ENCODE assay signal across 17 cellular contexts in genomic region chr22:42970029-42970428, GRCh38. TPM values are rescaled to one million over a fixed set of nuclear protein-coding genes. Genes with fewer than 3 reads are reported as not detected.
DNase-seq lines count a peak whose midpoint lies in the region; ATAC-seq and TF ChIP-seq lines count a peak whose summit lies in the region.
"Had no signal": no experiment of that assay in that cellular context is flagged by ENCODE, and none has a peak within 500 bp of the region (broad histone marks: within the 10 kb centered on the region; RNA-seq: fewer than 3 reads in every experiment).

No MANE protein-coding gene starts in this region.

- H3K9me3 ChIP-seq in T-helper 17 cell (ENCODE audit: control insufficient read depth, low read length, poor library complexity, severe bottlenecking) (no peaks in the 10 kb centered on the region), heart right ventricle (no peaks in the 10 kb centered on the region)
- H3K9me3 ChIP-seq: thoracic aorta had no signal

- intact Hi-C loops in heart right ventricle (cut with DNase I) (no loop called here), sciatic nerve (cut with DNase I) (no loop called here)

- DNase-seq in NCI-H2196 (lab: John Stamatoyannopoulos, UW; ENCODE audit: unreplicated experiment) (peak; percentile 37), NCI-H2196 treated with DMSO at 0.1 percent for 48 hours (lab: John Stamatoyannopoulos, UW; ENCODE audit: unreplicated experiment) (no peak), T-helper 17 cell (no peak), kidney tubule cell (ENCODE audit: low spot score) (peak; percentile 68), heart right ventricle (no peak), sciatic nerve (ENCODE audit: low spot score) (no peak)
- DNase-seq in stimulated activated naive CD8-positive, alpha-beta T cell treated with anti-CD3 and anti-CD28 coated beads, Interleukin-15, amount 100 ng/mL, for 72 hours: no peak
- DNase-seq: 8988T, activated T-cell treated with anti-CD3 and anti-CD28 coated beads for 4 hours, amniotic stem cell, COR-L47, islet precursor cell, naive B cell, NCI-H1436 had no signal

- WGBS in heart right ventricle, 2 donors: 84 to 88% methylated on average over 5 of the region's 5 CpGs

- H3K27ac Mint-ChIP-seq in T-helper 17 cell: peak overlapping the region; percentile 27
- H3K27ac Mint-ChIP-seq in stimulated activated naive CD8-positive, alpha-beta T cell treated with anti-CD3 and anti-CD28 coated beads, Interleukin-15, amount 100 ng/mL, for 72 hours: peak overlapping the region in 1 of 2 donors; percentile 5

- no peaks in the 10 kb centered on the region for H3K27me3 ChIP-seq in heart right ventricle
- H3K27me3 ChIP-seq: SJSA1 had no signal

- no peaks in the 10 kb centered on the region for H3K27me3 Mint-ChIP-seq in T-helper 17 cell
- H3K27me3 Mint-ChIP-seq in stimulated activated naive CD8-positive, alpha-beta T cell treated with anti-CD3 and anti-CD28 coated beads, Interleukin-15, amount 100 ng/mL, for 72 hours: no peaks in the 10 kb centered on the region
- H3K27me3 Mint-ChIP-seq: naive B cell had no signal

- no peak for TF ChIP-seq CTCF in heart right ventricle (IDR thresholded peaks at IDR 0.05)

- no peak for ATAC-seq in T-helper 17 cell
- ATAC-seq in stimulated activated naive CD8-positive, alpha-beta T cell treated with anti-CD3 and anti-CD28 coated beads, Interleukin-15, amount 100 ng/mL, for 72 hours: peak; percentile 43
- ATAC-seq in HG02884 (IDR thresholded peaks at IDR 0.05; ENCODE audit: unreplicated experiment): no peak
- ATAC-seq in heart right ventricle: no peak
- ATAC-seq in sciatic nerve: no peak

- H3K4me3 Mint-ChIP-seq in T-helper 17 cell: no peak overlapping the region
- no peak overlapping the region for H3K4me3 Mint-ChIP-seq in stimulated activated naive CD8-positive, alpha-beta T cell treated with anti-CD3 and anti-CD28 coated beads, Interleukin-15, amount 100 ng/mL, for 72 hours
- H3K4me3 Mint-ChIP-seq: naive B cell had no signal

- peak overlapping the region in 2 of 10 donors; percentile 0 to 32 for H3K27ac ChIP-seq in heart right ventricle
- H3K27ac ChIP-seq: SJSA1 had no signal

- peaks cover 35% of the 10 kb centered on the region for H3K4me1 Mint-ChIP-seq in T-helper 17 cell
- peaks cover 59% of the 10 kb centered on the region for H3K4me1 Mint-ChIP-seq in stimulated activated naive CD8-positive, alpha-beta T cell treated with anti-CD3 and anti-CD28 coated beads, Interleukin-15, amount 100 ng/mL, for 72 hours

- no peak overlapping the region for H3K4me3 ChIP-seq in heart right ventricle
- H3K4me3 ChIP-seq: SJSA1, thoracic aorta had no signal

- no peaks in the 10 kb centered on the region for H3K36me3 Mint-ChIP-seq in T-helper 17 cell (ENCODE audit: low read depth)

- peaks cover 0 to 4% of the 10 kb centered on the region in 2 donors for H3K9me3 Mint-ChIP-seq in stimulated activated naive CD8-positive, alpha-beta T cell treated with anti-CD3 and anti-CD28 coated beads, Interleukin-15, amount 100 ng/mL, for 72 hours

- peaks cover 0 to 7% (median 0%) of the 10 kb centered on the region in 9 donors for H3K36me3 ChIP-seq in heart right ventricle

- peaks cover 3 to 84% (median 46%) of the 10 kb centered on the region in 9 donors for H3K4me1 ChIP-seq in heart right ventricle

RNA-seq across cellular contexts. Expression of gene PACSIN2, which starts 44.9 kb away (rescaled TPM):
- total RNA-seq in T-helper 17 cell (10 to 100 TPM; 36.8 to 61.3 TPM), heart right ventricle (10 to 100 TPM; 45.0 to 69.7 (median 57.8) TPM), sciatic nerve (48.6 TPM)
- polyA plus RNA-seq in heart right ventricle: 10 to 100 TPM; 24.3 to 41.7 TPM

Comparison
In these comparisons a context has a peak if more than half of its experiments do, and no peak if none do; other contexts are left out.
1. DNase-seq: peak in NCI-H2196 (single experiment) and kidney tubule cell (single experiment); none in NCI-H2196 treated with DMSO at 0.1 percent for 48 hours (single experiment), T-helper 17 cell (0 of 3), stimulated activated naive CD8-positive, alpha-beta T cell treated with anti-CD3 and anti-CD28 coated beads, Interleukin-15, amount 100 ng/mL, for 72 hours (0 of 2), heart right ventricle (0 of 2) and sciatic nerve (single experiment).